Comparison of ENCODE assay signal across 23 cellular contexts in the genomic region with DNA sequence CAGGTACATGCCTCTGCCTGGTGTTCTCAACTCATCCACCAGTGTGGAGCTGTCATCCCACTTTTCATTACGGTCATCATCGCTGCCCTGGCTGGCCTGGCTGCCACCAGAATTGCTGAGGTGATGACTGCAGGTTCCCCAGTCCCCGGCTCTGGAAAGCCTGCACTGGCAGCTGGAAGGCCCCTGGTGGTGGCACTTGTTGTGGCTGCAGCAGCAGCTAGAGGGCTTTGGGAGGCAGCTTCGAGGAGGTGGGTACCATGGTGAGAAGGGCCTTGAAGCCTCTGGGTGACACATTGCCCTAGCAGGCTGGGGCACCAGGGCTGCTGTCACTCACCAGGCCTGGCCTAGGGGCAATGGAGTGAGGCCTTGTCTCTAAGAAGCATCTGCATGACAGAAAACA. TPM values are rescaled to one million over a fixed set of nuclear protein-coding genes. Genes with fewer than 3 reads are reported as not detected.
DNase-seq lines count a peak whose midpoint lies in the region; ATAC-seq and TF ChIP-seq lines count a peak whose summit lies in the region.
"Had no signal": no experiment of that assay in that cellular context is flagged by ENCODE, and none has a peak within 500 bp of the region (broad histone marks: within the 10 kb centered on the region; RNA-seq: fewer than 3 reads in every experiment).

No MANE protein-coding gene starts in this region.

- 50% methylated on average over 4 of the region's 4 CpGs for WGBS in SK-N-SH (ENCODE audit: low lambda C conversion rate)
- 95% methylated on average over 4 of the region's 4 CpGs for WGBS in prostate gland

- no peak for ATAC-seq in SK-N-SH treated with all-trans-retinoic acid at 6 μM for 48 hours
- ATAC-seq: Panc1 had no signal

- TF ChIP-seq POLR2A in prostate gland (IDR thresholded peaks at IDR 0.05) = no peak

- CTCF ChIA-PET in SK-N-SH (lab: Yijun Ruan, JAX) = interaction anchor here (1.2 kb wide), 1 partner anchor 11 kb away, joined by 3 read pairs; no protein-coding TSS in a partner anchor

- H3K4me3 ChIP-seq in SK-N-SH (ENCODE audit: low read depth in 2 of 2, low read length in 1 of 2) (no peak overlapping the region), WERI-Rb-1 (ENCODE audit: low read depth, low read length) (no peak overlapping the region), tibial artery (no peak overlapping the region), Karpas-422 (ENCODE audit: low read length) (no peak overlapping the region), prostate gland (no peak overlapping the region)
- H3K4me3 ChIP-seq: BLaER1, GM23248 had no signal

- H3K79me2 ChIP-seq in SK-N-SH (ENCODE audit: insufficient read depth) (no peaks in the 10 kb centered on the region), Karpas-422 (ENCODE audit: low read length) (no peaks in the 10 kb centered on the region)

- H3K4me2 ChIP-seq in SK-N-SH = no peak overlapping the region
- H3K4me2 ChIP-seq in Karpas-422 (ENCODE audit: low read depth, low read length, poor library complexity, severe bottlenecking) = no peak overlapping the region
- H3K4me2 ChIP-seq: BLaER1 had no signal

- POLR2A ChIA-PET in SK-N-SH (lab: Yijun Ruan, JAX) = no interaction called here

- TF ChIP-seq EP300 in SK-N-SH (IDR thresholded peaks at IDR 0.05; ENCODE audit: borderline replicate concordance in 1 of 2, low read depth in 1 of 2, low read length in 1 of 2) = no peak

- no peaks in the 10 kb centered on the region for H3K9me2 ChIP-seq in SK-N-SH
- no peaks in the 10 kb centered on the region for H3K9me2 ChIP-seq in Karpas-422 (replicated peaks; ENCODE audit: insufficient read depth, low read length)

- no peak for TF ChIP-seq CTCF in SK-N-SH (IDR thresholded peaks at IDR 0.05)
- 0 out of 2 replicates have a peak, but pooled peaks have one; percentile 17 for TF ChIP-seq CTCF in WERI-Rb-1 (IDR thresholded peaks at IDR 0.05; ENCODE audit: low read depth, low read length)
- TF ChIP-seq CTCF in tibial artery (IDR thresholded peaks at IDR 0.05) = no peak
- TF ChIP-seq CTCF in prostate gland (IDR thresholded peaks at IDR 0.05) = no peak

- DNase-seq in SK-N-SH (peak; percentile 20), WERI-Rb-1 (no peak), iPS-NIHi7 (ENCODE audit: extremely low spot score) (peak; percentile 35), tibial artery (no peak), Karpas-422 (no peak), activated gamma-delta T cell (lab: John Stamatoyannopoulos, UW) (no peak), prostate gland (ENCODE audit: low spot score) (no peak)
- DNase-seq: CD4-positive, CD25-positive, alpha-beta regulatory T cell; DMS53; GM23248; NCI-H1092 treated with DMSO at 0.1 percent for 48 hours; NCI-H1436; NCI-H187; NCI-H2081 treated with DMSO at 0.1 percent for 48 hours; NCI-H2171; NCI-H345; NCI-H510A treated with DMSO at 0.1 percent for 48 hours; SHP77 had no signal

- no peak overlapping the region for H2AFZ ChIP-seq in SK-N-SH (ENCODE audit: low read depth)
- no peak overlapping the region for H2AFZ ChIP-seq in Karpas-422 (ENCODE audit: low read length)
- H2AFZ ChIP-seq: GM23248 had no signal

- H3K9me3 ChIP-seq in SK-N-SH (no peaks in the 10 kb centered on the region), WERI-Rb-1 (ENCODE audit: severe bottlenecking) (no peaks in the 10 kb centered on the region), tibial artery (no peaks in the 10 kb centered on the region), Karpas-422 (ENCODE audit: low read length) (no peaks in the 10 kb centered on the region), prostate gland (no peaks in the 10 kb centered on the region)

- H3K27ac ChIP-seq in SK-N-SH (ENCODE audit: low read depth in 2 of 2, low read length in 1 of 2) (no peak overlapping the region), WERI-Rb-1 (no peak overlapping the region), tibial artery (no peak overlapping the region), Karpas-422 (ENCODE audit: low read length) (no peak overlapping the region), prostate gland (no peak overlapping the region)
- H3K27ac ChIP-seq: BLaER1, GM23248, HL-60, RWPE1 had no signal

- intact Hi-C loops in tibial artery (cut with DNase I; ENCODE audit: low total_unique reads) (no loop called here), prostate gland (cut with DNase I) (no loop called here)

- H3F3A ChIP-seq in SK-N-SH (replicated peaks; ENCODE audit: insufficient read depth) = no peaks in the 10 kb centered on the region

- H3K4me1 ChIP-seq in SK-N-SH (ENCODE audit: control insufficient read depth in 1 of 2, insufficient read depth in 2 of 2, low read depth in 1 of 2, low read length in 1 of 2) (no peaks in the 10 kb centered on the region), tibial artery (peaks cover 0 to 8% (median 6%) of the 10 kb centered on the region in 4 donors), Karpas-422 (ENCODE audit: low read length) (no peaks in the 10 kb centered on the region), prostate gland (replicated peaks) (no peaks in the 10 kb centered on the region)
- H3K4me1 ChIP-seq: BLaER1 had no signal

- TF ChIP-seq RAD21 in SK-N-SH (IDR thresholded peaks at IDR 0.05; ENCODE audit: low read length) = no peak

- no peak overlapping the region for H3K9ac ChIP-seq in SK-N-SH
- no peak overlapping the region for H3K9ac ChIP-seq in Karpas-422 (ENCODE audit: low read length)
- H3K9ac ChIP-seq: BLaER1, GM23248 had no signal

- H3K27me3 ChIP-seq in SK-N-SH (ENCODE audit: insufficient read depth) = no peaks in the 10 kb centered on the region
- H3K27me3 ChIP-seq in WERI-Rb-1 (ENCODE audit: insufficient read depth, low read depth, severe bottlenecking) = no peaks in the 10 kb centered on the region
- no peaks in the 10 kb centered on the region for H3K27me3 ChIP-seq in tibial artery
- H3K27me3 ChIP-seq in Karpas-422 (ENCODE audit: low read length) = no peaks in the 10 kb centered on the region
- H3K27me3 ChIP-seq in prostate gland (replicated peaks; ENCODE audit: insufficient read depth) = no peaks in the 10 kb centered on the region
- H3K27me3 ChIP-seq: BLaER1 had no signal

- H4K20me1 ChIP-seq in SK-N-SH (ENCODE audit: insufficient read depth) = no peaks in the 10 kb centered on the region
- no peaks in the 10 kb centered on the region for H4K20me1 ChIP-seq in Karpas-422 (ENCODE audit: insufficient read depth, low read depth, low read length)
- H4K20me1 ChIP-seq: BLaER1 had no signal

- no peaks in the 10 kb centered on the region for H3K36me3 ChIP-seq in SK-N-SH (replicated peaks in 1 of 2; ENCODE audit: control insufficient read depth in 1 of 2, insufficient read depth in 2 of 2, low read length in 1 of 2)
- no peaks in the 10 kb centered on the region for H3K36me3 ChIP-seq in WERI-Rb-1
- H3K36me3 ChIP-seq in tibial artery = peaks cover 0 to 16% (median 8%) of the 10 kb centered on the region in 3 donors
- no peaks in the 10 kb centered on the region for H3K36me3 ChIP-seq in Karpas-422 (ENCODE audit: insufficient read depth, low read length)
- no peaks in the 10 kb centered on the region for H3K36me3 ChIP-seq in prostate gland
- H3K36me3 ChIP-seq: BLaER1 had no signal

TF ChIP-seq in SK-N-SH, 30 proteins besides CTCF, POLR2A, EP300 and RAD21:
- TF ChIP-seq, protein P1, sequence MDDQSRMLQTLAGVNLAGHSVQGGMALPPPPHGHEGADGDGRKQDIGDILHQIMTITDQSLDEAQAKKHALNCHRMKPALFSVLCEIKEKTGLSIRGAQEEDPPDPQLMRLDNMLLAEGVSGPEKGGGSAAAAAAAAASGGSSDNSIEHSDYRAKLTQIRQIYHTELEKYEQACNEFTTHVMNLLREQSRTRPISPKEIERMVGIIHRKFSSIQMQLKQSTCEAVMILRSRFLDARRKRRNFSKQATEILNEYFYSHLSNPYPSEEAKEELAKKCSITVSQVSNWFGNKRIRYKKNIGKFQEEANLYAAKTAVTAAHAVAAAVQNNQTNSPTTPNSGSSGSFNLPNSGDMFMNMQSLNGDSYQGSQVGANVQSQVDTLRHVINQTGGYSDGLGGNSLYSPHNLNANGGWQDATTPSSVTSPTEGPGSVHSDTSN (IDR thresholded peaks at IDR 0.05) = no peak
- TF ChIP-seq, protein P2, sequence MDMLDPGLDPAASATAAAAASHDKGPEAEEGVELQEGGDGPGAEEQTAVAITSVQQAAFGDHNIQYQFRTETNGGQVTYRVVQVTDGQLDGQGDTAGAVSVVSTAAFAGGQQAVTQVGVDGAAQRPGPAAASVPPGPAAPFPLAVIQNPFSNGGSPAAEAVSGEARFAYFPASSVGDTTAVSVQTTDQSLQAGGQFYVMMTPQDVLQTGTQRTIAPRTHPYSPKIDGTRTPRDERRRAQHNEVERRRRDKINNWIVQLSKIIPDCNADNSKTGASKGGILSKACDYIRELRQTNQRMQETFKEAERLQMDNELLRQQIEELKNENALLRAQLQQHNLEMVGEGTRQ (IDR thresholded peaks at IDR 0.05; ENCODE audit: borderline replicate concordance, low read depth, low read length) = no peak
- TF ChIP-seq FOXM1 (IDR thresholded peaks at IDR 0.05; ENCODE audit: low read depth) = no peak

TF ChIP-seq in SK-N-SH treated with all-trans-retinoic acid at 6 μM for 48 hours, 23 proteins besides CTCF, POLR2A, EP300 and RAD21:
- TF ChIP-seq CSDC2 (CRISPR knock-in tag; IDR thresholded peaks at IDR 0.05) (no peak), ARNTL (CRISPR knock-in tag; IDR thresholded peaks at IDR 0.05; ENCODE audit: borderline replicate concordance, low read depth) (no peak)

RNA-seq across cellular contexts. Expression of gene ZNF14, which starts 25.3 kb away (rescaled TPM):
- 1.1 and 1.7 TPM in 2 replicates for polyA plus RNA-seq in SK-N-SH (2012; rRNA removed)
- 1.6 TPM in 2 replicates for polyA plus RNA-seq in SK-N-SH (2012; cell fraction: cytosol; rRNA removed)
- polyA plus RNA-seq in SK-N-SH (2012; cell fraction: nucleus; rRNA removed) = 1.1 and 1.7 TPM in 2 replicates
- total RNA-seq in Karpas-422 (2014; rRNA removed; shearing (Covaris generic); ENCODE audit: low replicate concordance) = 9.2 and 12.1 TPM in 2 replicates
- 1 to 10 TPM; 9.5 to 9.9 TPM for total RNA-seq in prostate gland

Comparison
In these comparisons a context has a peak if more than half of its experiments do, and no peak if none do; other contexts are left out.
1. DNase-seq: peak in SK-N-SH (single experiment) and iPS-NIHi7 (single experiment); none in WERI-Rb-1 (single experiment), tibial artery (0 of 2), Karpas-422 (single experiment), activated gamma-delta T cell (single experiment) and prostate gland (single experiment).